ENCODE assay signal across 17 cellular contexts in genomic region chr7:96126382-96126781, GRCh38.
DNase-seq lines count a peak whose midpoint lies in the region; ATAC-seq, FAIRE-seq and TF ChIP-seq lines count a peak whose summit lies in the region.
"Had no signal": no experiment of that assay in that cellular context is flagged by ENCODE, and none has a peak within 500 bp of the region (broad histone marks: within the 10 kb centered on the region; RNA-seq: fewer than 3 reads in every experiment).

No MANE protein-coding gene starts in this region.

- no peaks in the 10 kb centered on the region for H3K36me3 ChIP-seq in breast epithelium

- in situ Hi-C loops in G401 (cut with HindIII; ENCODE audit: low sequenced_read_pairs), result no loop called here

- no peak for TF ChIP-seq CTCF in breast epithelium (IDR thresholded peaks at IDR 0.05)

- intact Hi-C loops in breast epithelium (cut with DNase I; ENCODE audit: low total_unique reads), result no loop called here

- H3K27me3 ChIP-seq in breast epithelium, result no peaks in the 10 kb centered on the region

- H3K9me3 ChIP-seq in breast epithelium, result no peaks in the 10 kb centered on the region

- no peak overlapping the region for H3K27ac Mint-ChIP-seq in activated naive CD8-positive, alpha-beta T cell treated with anti-CD3 and anti-CD28 coated beads, Interleukin-2, amount 50 U/mL, for 24 hours
- H3K27ac Mint-ChIP-seq: CD8-positive, alpha-beta T cell had no signal

- no peak overlapping the region for H3K27ac ChIP-seq in breast epithelium

- TF ChIP-seq POLR2A in breast epithelium (IDR thresholded peaks at IDR 0.05), result no peak

- no peak overlapping the region for H3K4me3 ChIP-seq in breast epithelium

- no peaks in the 10 kb centered on the region for H3K27me3 Mint-ChIP-seq in activated naive CD8-positive, alpha-beta T cell treated with anti-CD3 and anti-CD28 coated beads, Interleukin-2, amount 50 U/mL, for 24 hours

- ATAC-seq in activated naive CD8-positive, alpha-beta T cell treated with anti-CD3 and anti-CD28 coated beads, Interleukin-2, amount 50 U/mL, for 24 hours, result no peak
- no peak for ATAC-seq in GM18907 (IDR thresholded peaks at IDR 0.05; ENCODE audit: unreplicated experiment)
- ATAC-seq: CD8-positive, alpha-beta T cell; Right ventricle myocardium inferior had no signal

- peaks cover 20% of the 10 kb centered on the region for H3K36me3 Mint-ChIP-seq in activated naive CD8-positive, alpha-beta T cell treated with anti-CD3 and anti-CD28 coated beads, Interleukin-2, amount 50 U/mL, for 24 hours (ENCODE audit: low read depth)

- no peaks in the 10 kb centered on the region for H3K4me1 ChIP-seq in breast epithelium

- DNase-seq in DMS53 treated with DMSO at 0.1 percent for 48 hours (lab: John Stamatoyannopoulos, UW; ENCODE audit: unreplicated experiment), result peak; percentile 13
- no peak for DNase-seq in RCC 7860 (ENCODE audit: low spot score)
- DNase-seq in kidney glomerular epithelial cell (lab: John Stamatoyannopoulos, UW), result peak; percentile 24
- peak; percentile 86 for DNase-seq in renal cortical epithelial cell (ENCODE audit: low read depth)
- DNase-seq in G401 (ENCODE audit: low spot score), result no peak
- no peak for DNase-seq in activated naive CD8-positive, alpha-beta T cell treated with anti-CD3 and anti-CD28 coated beads, Interleukin-2, amount 50 U/mL, for 24 hours
- no peak for DNase-seq in breast epithelium (ENCODE audit: low spot score in 2 of 2)
- DNase-seq: CD8-positive, alpha-beta T cell; GF-D8; KBM-7; NCI-H1417 treated with DMSO at 0.1 percent for 48 hours; NCI-H1930; NCI-H2171 treated with DMSO at 0.1 percent for 48 hours had no signal

- no peak overlapping the region for H3K4me3 Mint-ChIP-seq in activated naive CD8-positive, alpha-beta T cell treated with anti-CD3 and anti-CD28 coated beads, Interleukin-2, amount 50 U/mL, for 24 hours
- H3K4me3 Mint-ChIP-seq: CD8-positive, alpha-beta T cell had no signal

- H3K9me3 Mint-ChIP-seq in activated naive CD8-positive, alpha-beta T cell treated with anti-CD3 and anti-CD28 coated beads, Interleukin-2, amount 50 U/mL, for 24 hours, result no peaks in the 10 kb centered on the region
- H3K9me3 Mint-ChIP-seq: CD8-positive, alpha-beta T cell had no signal

- FAIRE-seq in RCC 7860 (lab: Jason Lieb, UNC), result peak; percentile 52
- FAIRE-seq: GM12891, HTR-8/SVneo had no signal

- H3K4me1 Mint-ChIP-seq in activated naive CD8-positive, alpha-beta T cell treated with anti-CD3 and anti-CD28 coated beads, Interleukin-2, amount 50 U/mL, for 24 hours, result no peaks in the 10 kb centered on the region

Comparison
In these comparisons a context has a peak if more than half of its experiments do, and no peak if none do; other contexts are left out.
1. DNase-seq: peak in DMS53 treated with DMSO at 0.1 percent for 48 hours (single experiment), kidney glomerular epithelial cell (single experiment) and renal cortical epithelial cell (single experiment); none in RCC 7860 (single experiment), G401 (single experiment), activated naive CD8-positive, alpha-beta T cell treated with anti-CD3 and anti-CD28 coated beads, Interleukin-2, amount 50 U/mL, for 24 hours (single experiment) and breast epithelium (0 of 2).